In genomic region chr9:27182421-27182820, GRCh38 we compare ENCODE assay signal across 1 cellular context.
TF ChIP-seq lines count a peak whose summit lies in the region.

No MANE protein-coding gene starts in this region.

TF ChIP-seq in IMR-90, 13 proteins besides CTCF, POLR2A, EP300 and RAD21:
- no peak for TF ChIP-seq CEBPB (IDR thresholded peaks at IDR 0.05; ENCODE audit: low read depth, low read length)
- TF ChIP-seq MAZ (IDR thresholded peaks at IDR 0.05; ENCODE audit: borderline replicate concordance, low read depth, low read length), result no peak
- no peak for TF ChIP-seq FOS (IDR thresholded peaks at IDR 0.05; ENCODE audit: low read depth, low read length)
- TF ChIP-seq BHLHE40 (IDR thresholded peaks at IDR 0.05; ENCODE audit: low read depth, low read length), result no peak
- no peak for TF ChIP-seq MXI1 (IDR thresholded peaks at IDR 0.05; ENCODE audit: borderline replicate concordance, low read depth, low read length)
- no peak for TF ChIP-seq ELK1 (IDR thresholded peaks at IDR 0.05; ENCODE audit: borderline replicate concordance, low read depth, low read length)
- TF ChIP-seq RFX5 (IDR thresholded peaks at IDR 0.05; ENCODE audit: low read depth, low read length), result no peak
- no peak for TF ChIP-seq CHD1 (IDR thresholded peaks at IDR 0.05; ENCODE audit: low read depth, low read length)
- TF ChIP-seq MAFK (IDR thresholded peaks at IDR 0.05; ENCODE audit: low read depth, low read length), result no peak
- TF ChIP-seq NFE2L2 (IDR thresholded peaks at IDR 0.05; ENCODE audit: low read depth, low read length), result no peak
- TF ChIP-seq SMC3 (IDR thresholded peaks at IDR 0.05; ENCODE audit: low read depth, low read length), result no peak
- TF ChIP-seq USF2 (IDR thresholded peaks at IDR 0.05; ENCODE audit: low read depth, low read length), result no peak
- TF ChIP-seq RCOR1 (IDR thresholded peaks at IDR 0.05; ENCODE audit: insufficient replicate concordance, low read length), result no peak
